Comparison of ENCODE assay signal across 39 cellular contexts in the genomic region with DNA sequence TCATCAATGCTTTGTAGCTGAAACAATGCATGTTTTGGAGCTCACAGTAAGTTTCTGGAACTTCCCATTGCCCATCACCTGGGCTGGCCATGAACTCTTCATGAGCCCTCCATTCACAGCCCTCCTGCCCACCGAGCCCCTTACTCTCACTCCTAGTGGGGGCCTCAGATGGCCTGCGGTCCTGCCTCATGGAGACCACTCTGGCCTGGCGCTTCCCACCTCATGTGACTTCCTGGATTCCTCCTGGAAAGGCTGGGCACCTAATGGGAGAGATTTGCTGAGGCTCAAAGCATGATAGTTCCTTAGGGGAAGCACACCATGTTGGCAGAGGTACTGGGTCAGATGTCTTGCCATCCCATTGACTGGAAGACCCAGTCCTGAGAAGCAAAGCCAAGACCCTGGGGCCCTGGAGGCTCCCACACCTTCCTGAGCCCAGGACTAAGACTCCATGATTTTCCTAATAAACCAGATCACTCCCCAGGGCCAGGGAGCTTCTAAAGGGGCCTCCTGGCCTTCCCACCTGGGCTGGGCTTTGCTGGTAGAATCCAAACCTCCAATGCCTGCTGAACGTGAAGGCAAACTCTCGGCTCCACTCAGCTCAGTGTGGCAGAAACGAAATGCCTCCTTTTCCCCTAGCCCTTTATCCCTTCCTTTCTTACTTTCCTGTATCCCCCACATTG. TPM values are rescaled to one million over a fixed set of nuclear protein-coding genes. Genes with fewer than 3 reads are reported as not detected.
"Had no signal": no experiment of that assay in that cellular context is flagged by ENCODE, and none has a peak within 500 bp of the region (broad histone marks: within the 10 kb centered on the region; RNA-seq: fewer than 3 reads in every experiment).

No MANE protein-coding gene starts in this region.

- H3K4me3 ChIP-seq: adrenal gland, body of pancreas, colonic mucosa, dorsolateral prefrontal cortex, esophagus squamous epithelium, gastroesophageal sphincter, heart right ventricle had no signal

- H3K4me1 ChIP-seq: adrenal gland, body of pancreas, colonic mucosa, gastroesophageal sphincter had no signal

- H3K36me3 Mint-ChIP-seq: activated CD4-positive, alpha-beta memory T cell treated with anti-CD3 and anti-CD28 coated beads for 36 hours; activated CD8-positive, alpha-beta memory T cell treated with anti-CD3 and anti-CD28 coated beads, Interleukin-2, amount 10 ng/mL, durations not matched to agents 7 days and 5 days; activated naive CD4-positive, alpha-beta T cell treated with anti-CD3 and anti-CD28 coated beads, Interleukin-2, amount 50 U/mL, for 24 hours; activated naive CD8-positive, alpha-beta T cell treated with anti-CD3 and anti-CD28 coated beads for 36 hours had no signal

- H3K9me3 ChIP-seq: adrenal gland, body of pancreas, colonic mucosa, esophagus squamous epithelium, gastroesophageal sphincter, heart right ventricle had no signal

- H3K36me3 ChIP-seq: adrenal gland, colonic mucosa, esophagus squamous epithelium, gastroesophageal sphincter, heart right ventricle, WERI-Rb-1 had no signal

- H3K27ac Mint-ChIP-seq: activated B cell treated with CpG ODN at 0.5 μM for 24 hours; activated CD4-positive, alpha-beta memory T cell treated with anti-CD3 and anti-CD28 coated beads for 36 hours; activated CD4-positive, alpha-beta T cell treated with anti-CD3 and anti-CD28 coated beads for 36 hours; activated CD4-positive, alpha-beta T cell treated with anti-CD3 and anti-CD28 coated beads, Interleukin-2, amount 10 ng/mL, durations not matched to agents 24 days and 14 days; activated CD8-positive, alpha-beta memory T cell treated with anti-CD3 and anti-CD28 coated beads, Interleukin-2, amount 10 ng/mL, durations not matched to agents 7 days and 5 days; activated CD8-positive, alpha-beta T cell treated with anti-CD3 and anti-CD28 coated beads, Interleukin-2, amount 10 ng/mL, durations not matched to agents 7 days and 5 days; activated naive CD4-positive, alpha-beta T cell treated with anti-CD3 and anti-CD28 coated beads for 36 hours; activated naive CD4-positive, alpha-beta T cell treated with anti-CD3 and anti-CD28 coated beads, Interleukin-2, amount 50 U/mL, for 24 hours; activated naive CD8-positive, alpha-beta T cell treated with anti-CD3 and anti-CD28 coated beads for 36 hours; activated naive CD8-positive, alpha-beta T cell treated with anti-CD3 and anti-CD28 coated beads, Interleukin-2, amount 50 U/mL, for 24 hours; activated T-helper 1 cell treated with anti-CD3 and anti-CD28 coated beads, Interleukin-12 subunit alpha, Interleukin-12 subunit beta, Interleukin-2, Interleukin-4 antibody, amounts not matched to agents 30 ng/mL and 10 ng/mL and 1 ng/mL, durations not matched to agents 14 hours and 24 hours and 36 hours; activated T-helper 2 cell treated with anti-CD3 and anti-CD28 coated beads, Interferon-gamma antibody, Interleukin-2, Interleukin-4, amounts not matched to agents 10 μg/mL and 5 μg/mL and 100 μg/mL, durations not matched to agents 14 hours and 24 hours and 36 hours; dendritic cell treated with granulocyte-macrophage colony-stimulating factor and Interleukin-4, amounts not matched to agents 40 ng/mL and 50 ng/mL, for 4 days had no signal

- H3K4me1 Mint-ChIP-seq: activated B cell treated with CpG ODN at 0.5 μM for 24 hours; activated CD4-positive, alpha-beta T cell treated with anti-CD3 and anti-CD28 coated beads for 36 hours; activated CD4-positive, alpha-beta T cell treated with anti-CD3 and anti-CD28 coated beads, Interleukin-2, amount 10 ng/mL, durations not matched to agents 24 days and 14 days; activated CD8-positive, alpha-beta memory T cell treated with anti-CD3 and anti-CD28 coated beads, Interleukin-2, amount 10 ng/mL, durations not matched to agents 7 days and 5 days; activated naive CD4-positive, alpha-beta T cell treated with anti-CD3 and anti-CD28 coated beads, Interleukin-2, amount 50 U/mL, for 24 hours; activated naive CD8-positive, alpha-beta T cell treated with anti-CD3 and anti-CD28 coated beads for 36 hours; activated naive CD8-positive, alpha-beta T cell treated with anti-CD3 and anti-CD28 coated beads, Interleukin-2, amount 50 U/mL, for 24 hours had no signal

- H3K27ac ChIP-seq: adrenal gland, body of pancreas, colonic mucosa, dorsolateral prefrontal cortex, epithelial cell of prostate, esophagus squamous epithelium, gastroesophageal sphincter, heart right ventricle, WERI-Rb-1 had no signal

- H3K27me3 Mint-ChIP-seq: activated B cell treated with CpG ODN at 0.5 μM for 24 hours; activated CD4-positive, alpha-beta memory T cell treated with anti-CD3 and anti-CD28 coated beads for 36 hours; activated CD4-positive, alpha-beta T cell treated with anti-CD3 and anti-CD28 coated beads, Interleukin-2, amount 10 ng/mL, durations not matched to agents 24 days and 14 days; activated CD8-positive, alpha-beta memory T cell treated with anti-CD3 and anti-CD28 coated beads, Interleukin-2, amount 10 ng/mL, durations not matched to agents 7 days and 5 days; activated naive CD8-positive, alpha-beta T cell treated with anti-CD3 and anti-CD28 coated beads for 36 hours; dendritic cell treated with granulocyte-macrophage colony-stimulating factor and Interleukin-4, amounts not matched to agents 40 ng/mL and 50 ng/mL, for 4 days had no signal

- H3K9me3 Mint-ChIP-seq: activated CD4-positive, alpha-beta memory T cell treated with anti-CD3 and anti-CD28 coated beads for 36 hours; activated CD4-positive, alpha-beta T cell treated with anti-CD3 and anti-CD28 coated beads, Interleukin-2, amount 10 ng/mL, durations not matched to agents 24 days and 14 days; activated naive CD4-positive, alpha-beta T cell treated with anti-CD3 and anti-CD28 coated beads for 36 hours; activated naive CD4-positive, alpha-beta T cell treated with anti-CD3 and anti-CD28 coated beads, Interleukin-2, amount 50 U/mL, for 24 hours; activated naive CD8-positive, alpha-beta T cell treated with anti-CD3 and anti-CD28 coated beads for 36 hours; activated T-helper 2 cell treated with anti-CD3 and anti-CD28 coated beads, Interferon-gamma antibody, Interleukin-2, Interleukin-4, amounts not matched to agents 10 μg/mL and 5 μg/mL and 100 μg/mL, durations not matched to agents 14 hours and 24 hours and 36 hours; dendritic cell treated with granulocyte-macrophage colony-stimulating factor and Interleukin-4, amounts not matched to agents 40 ng/mL and 50 ng/mL, for 4 days had no signal

- FAIRE-seq: endothelial cell of umbilical vein, TTC549 had no signal

- DNase-seq: activated B cell treated with CpG ODN at 0.5 μM for 24 hours; activated CD4-positive, alpha-beta memory T cell treated with anti-CD3 and anti-CD28 coated beads for 36 hours; activated CD4-positive, alpha-beta T cell treated with anti-CD3 and anti-CD28 coated beads for 36 hours; activated CD4-positive, alpha-beta T cell treated with anti-CD3 and anti-CD28 coated beads, Interleukin-2, amount 10 ng/mL, durations not matched to agents 24 days and 14 days; activated CD8-positive, alpha-beta memory T cell treated with anti-CD3 and anti-CD28 coated beads, Interleukin-2, amount 10 ng/mL, durations not matched to agents 7 days and 5 days; activated CD8-positive, alpha-beta memory T cell treated with anti-CD3 and anti-CD28 coated beads, Interleukin-2, amount 50 U/mL, for 4 hours; activated CD8-positive, alpha-beta T cell treated with anti-CD3 and anti-CD28 coated beads, Interleukin-2, amount 10 ng/mL, durations not matched to agents 7 days and 5 days; activated effector memory CD4-positive, alpha-beta T cell treated with anti-CD3 and anti-CD28 coated beads, Interleukin-2, amount 50 U/mL, for 16 hours; activated naive CD4-positive, alpha-beta T cell treated with anti-CD3 and anti-CD28 coated beads for 36 hours; activated naive CD8-positive, alpha-beta T cell treated with anti-CD3 and anti-CD28 coated beads for 36 hours; activated naive CD8-positive, alpha-beta T cell treated with anti-CD3 and anti-CD28 coated beads, Interleukin-2, amount 50 U/mL, for 24 hours; activated T-cell treated with anti-CD3 and anti-CD28 coated beads, Interleukin-2, amount 50 U/mL, for 1 hour; activated T-cell treated with anti-CD3 and anti-CD28 coated beads, Interleukin-2, amount 50 U/mL, for 48 hours; amygdala; aorta; body of pancreas; central memory CD4-positive, alpha-beta T cell; cerebellar nuclear complex; colonic mucosa; dorsolateral prefrontal cortex; effector memory CD4-positive, alpha-beta T cell; esophagus squamous epithelium; heart right ventricle; T-helper 2 cell; WERI-Rb-1 had no signal

- H3K4me3 Mint-ChIP-seq: activated B cell treated with CpG ODN at 0.5 μM for 24 hours; activated CD4-positive, alpha-beta memory T cell treated with anti-CD3 and anti-CD28 coated beads for 36 hours; activated CD4-positive, alpha-beta T cell treated with anti-CD3 and anti-CD28 coated beads for 36 hours; activated CD4-positive, alpha-beta T cell treated with anti-CD3 and anti-CD28 coated beads, Interleukin-2, amount 10 ng/mL, durations not matched to agents 24 days and 14 days; activated CD8-positive, alpha-beta memory T cell treated with anti-CD3 and anti-CD28 coated beads, Interleukin-2, amount 10 ng/mL, durations not matched to agents 7 days and 5 days; activated CD8-positive, alpha-beta T cell treated with anti-CD3 and anti-CD28 coated beads, Interleukin-2, amount 10 ng/mL, durations not matched to agents 7 days and 5 days; activated naive CD4-positive, alpha-beta T cell treated with anti-CD3 and anti-CD28 coated beads for 36 hours; activated naive CD4-positive, alpha-beta T cell treated with anti-CD3 and anti-CD28 coated beads, Interleukin-2, amount 50 U/mL, for 24 hours; activated naive CD8-positive, alpha-beta T cell treated with anti-CD3 and anti-CD28 coated beads for 36 hours; activated naive CD8-positive, alpha-beta T cell treated with anti-CD3 and anti-CD28 coated beads, Interleukin-2, amount 50 U/mL, for 24 hours; activated T-helper 1 cell treated with anti-CD3 and anti-CD28 coated beads, Interleukin-12 subunit alpha, Interleukin-12 subunit beta, Interleukin-2, Interleukin-4 antibody, amounts not matched to agents 30 ng/mL and 10 ng/mL and 1 ng/mL, durations not matched to agents 14 hours and 24 hours and 36 hours; dendritic cell treated with granulocyte-macrophage colony-stimulating factor and Interleukin-4, amounts not matched to agents 40 ng/mL and 50 ng/mL, for 4 days had no signal

- H3K27me3 ChIP-seq: adrenal gland, body of pancreas, colonic mucosa, esophagus squamous epithelium, heart right ventricle had no signal

RNA-seq across cellular contexts. Expression of a gene that starts 49.4 kb away (rescaled TPM):
- total RNA-seq: activated B cell treated with CpG ODN at 0.5 μM for 24 hours; activated CD4-positive, alpha-beta memory T cell treated with anti-CD3 and anti-CD28 coated beads for 36 hours; activated CD4-positive, alpha-beta T cell treated with anti-CD3 and anti-CD28 coated beads for 36 hours; activated CD4-positive, alpha-beta T cell treated with anti-CD3 and anti-CD28 coated beads, Interleukin-2, amount 10 ng/mL, durations not matched to agents 24 days and 14 days; activated CD8-positive, alpha-beta memory T cell treated with anti-CD3 and anti-CD28 coated beads for 36 hours; activated CD8-positive, alpha-beta memory T cell treated with anti-CD3 and anti-CD28 coated beads, Interleukin-2, amount 10 ng/mL, durations not matched to agents 7 days and 5 days; activated CD8-positive, alpha-beta T cell treated with anti-CD3 and anti-CD28 coated beads, Interleukin-2, amount 10 ng/mL, durations not matched to agents 7 days and 5 days; activated naive CD4-positive, alpha-beta T cell treated with anti-CD3 and anti-CD28 coated beads for 36 hours; activated naive CD8-positive, alpha-beta T cell treated with anti-CD3 and anti-CD28 coated beads for 36 hours; activated T-helper 1 cell treated with anti-CD3 and anti-CD28 coated beads, Interleukin-12 subunit alpha, Interleukin-12 subunit beta, Interleukin-2, Interleukin-4 antibody, amounts not matched to agents 30 ng/mL and 10 ng/mL and 1 ng/mL, durations not matched to agents 14 hours and 24 hours and 36 hours; activated T-helper 2 cell treated with anti-CD3 and anti-CD28 coated beads, Interferon-gamma antibody, Interleukin-2, Interleukin-4, amounts not matched to agents 10 μg/mL and 5 μg/mL and 100 μg/mL, durations not matched to agents 14 hours and 24 hours and 36 hours; body of pancreas; endothelial cell of umbilical vein; fibroblast of villous mesenchyme; glomerular endothelial cell; T-helper 1 cell treated with Interleukin-12 subunit alpha and Interleukin-12 subunit beta and Interleukin-4 antibody, amounts not matched to agents 30 ng/mL and 1 ng/mL, for 36 hours had no signal
- polyA plus RNA-seq: endothelial cell of umbilical vein, fibroblast of lung had no signal
